In the genomic region with DNA sequence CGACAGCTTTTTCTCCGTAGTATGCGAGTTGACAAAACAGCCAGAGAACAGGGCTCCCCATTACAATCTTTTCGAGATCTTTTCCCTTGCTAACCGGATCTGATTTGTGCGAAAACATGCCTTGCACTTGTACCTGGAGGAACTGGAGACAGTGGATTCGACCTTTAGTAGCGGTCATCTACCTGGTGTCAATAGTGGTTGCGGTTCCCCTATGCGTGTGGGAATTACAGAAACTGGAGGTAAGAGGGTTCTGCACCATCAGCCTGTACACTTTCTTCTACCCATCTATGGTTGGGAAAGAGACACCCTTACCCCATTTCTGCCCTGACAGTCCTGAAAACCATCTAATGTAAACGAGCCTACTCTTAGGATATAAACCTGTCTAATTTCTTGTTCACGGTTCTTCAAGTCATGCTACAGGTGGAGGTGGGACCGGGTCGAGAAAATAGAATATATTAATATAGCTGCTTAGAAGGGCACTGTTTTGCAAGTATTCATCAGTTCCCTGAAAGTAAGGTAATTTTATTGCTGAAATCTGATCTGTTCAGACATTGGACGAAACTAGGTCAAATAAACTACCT, we compare ENCODE assay signal across 8 cellular contexts. TPM values are rescaled to one million over a fixed set of nuclear protein-coding genes. Genes with fewer than 3 reads are reported as not detected.
A peak's percentile ranks its signal among the peaks of the same experiment; 100 is the strongest.
DNase-seq lines count a peak whose midpoint lies in the region; ATAC-seq, FAIRE-seq and TF ChIP-seq lines count a peak whose summit lies in the region.

No MANE protein-coding gene starts in this region.

- H3K9ac ChIP-seq in DND-41 (ENCODE audit: low read depth, low read length) (peak overlapping the region; percentile 83), H1 (replicated peaks in 1 of 4; ENCODE audit: extremely low read depth in 1 of 4, low read depth in 3 of 4, low read length in 3 of 4) (peak overlapping the region; percentile 68 to 87 (median 80))

- CTCF ChIA-PET in H1 (lab: Charles Lee; ENCODE audit: partially characterized antibody) = interaction anchor here (1.0 to 4.8 kb wide), 5 partner anchors 11 to 248 kb away, joined by 3 to 29 read pairs (median 4); no protein-coding TSS in a partner anchor

- no peak overlapping the region for H3K4ac ChIP-seq in H1 (replicated peaks; ENCODE audit: insufficient read length, low read depth, low read length)

- H3K27me3 ChIP-seq in DND-41 (ENCODE audit: insufficient read depth, low read length, poor library complexity) (no peaks in the 10 kb centered on the region), MG63 (no peaks in the 10 kb centered on the region), H1 (replicated peaks in 1 of 4; ENCODE audit: control insufficient read depth in 3 of 4, extremely low read depth in 1 of 4, insufficient read depth in 3 of 4, low read length in 3 of 4) (no peaks in the 10 kb centered on the region)

- H3K4me3 Mint-ChIP-seq in neural crest cell = peak overlapping the region; percentile 96

- H3K4me1 ChIP-seq in DND-41 (ENCODE audit: insufficient read depth, low read length) (peaks cover 46% of the 10 kb centered on the region), H1 (replicated peaks in 1 of 4; ENCODE audit: control insufficient read depth in 3 of 4, insufficient read depth in 4 of 4, low read length in 3 of 4) (peaks cover 0 to 5% (median 2%) of the 10 kb centered on the region in 4 experiments; a peak in 2 of 7 replicates)

- peaks cover 11% of the 10 kb centered on the region for H3K36me3 ChIP-seq in DND-41 (ENCODE audit: insufficient read depth, low read length)
- no peaks in the 10 kb centered on the region; the same call in 1 of the 2 replicates for H3K36me3 ChIP-seq in MG63
- peaks cover 0 to 16% (median 3%) of the 10 kb centered on the region in 4 experiments; a peak in 3 of 8 replicates for H3K36me3 ChIP-seq in H1 (ENCODE audit: control insufficient read depth in 2 of 4, insufficient read depth in 4 of 4, low read length in 3 of 4)

- H3K4me1 Mint-ChIP-seq in neural crest cell = peaks cover 29% of the 10 kb centered on the region

- no peak for TF ChIP-seq RAD21 in H1 (IDR thresholded peaks at IDR 0.05 in 1 of 2, conservative IDR thresholded peaks at IDR 0.05 in 1 of 2; ENCODE audit: low read depth in 2 of 2, low read length in 2 of 2)

- H3K27ac Mint-ChIP-seq in neural crest cell (ENCODE audit: unreplicated experiment) = peak overlapping the region; percentile 47

- no peak; a peak in 1 of 3 replicates for TF ChIP-seq POLR2A in H1 (IDR thresholded peaks at IDR 0.05; ENCODE audit: control extremely low read depth in 1 of 2, low read depth in 2 of 2, low read length in 2 of 2)

- POLR2A ChIA-PET in H1 (lab: Charles Lee; ENCODE audit: partially characterized antibody) = interaction anchor here (0.7 to 2.2 kb wide), 7 partner anchors 9 to 249 kb away, joined by 3 to 10 read pairs (median 4); a partner anchor contains a TSS

- peak overlapping the region; percentile 75 to 96 for H3K4me3 ChIP-seq in DND-41 (ENCODE audit: low read depth in 1 of 2, low read length in 2 of 2)
- peak overlapping the region; percentile 78 for H3K4me3 ChIP-seq in MG63
- H3K4me3 ChIP-seq in H1 (ENCODE audit: extremely low read depth in 1 of 4, insufficient read depth in 2 of 4, low read depth in 3 of 4, low read length in 4 of 4) = peak overlapping the region; percentile 83 to 100 (median 90)

- peaks cover 11% of the 10 kb centered on the region for H3K36me3 Mint-ChIP-seq in neural crest cell (ENCODE audit: low read depth)

- no peak overlapping the region for H2AK5ac ChIP-seq in H1 (ENCODE audit: low read depth, low read length)

- H2BK12ac ChIP-seq in H1 (ENCODE audit: low read depth, low read length) = no peak overlapping the region

- TF ChIP-seq CTCF in DND-41 (IDR thresholded peaks at IDR 0.05; ENCODE audit: borderline replicate concordance, extremely low read depth, low read length, poor library complexity, severe bottlenecking) = no peak
- no peak for TF ChIP-seq CTCF in H1 (IDR thresholded peaks at IDR 0.05; ENCODE audit: control extremely low read depth in 1 of 3, insufficient read depth in 1 of 3, low read depth in 1 of 3, low read length in 3 of 3)
- no peak for TF ChIP-seq CTCF in neural crest cell (conservative IDR thresholded peaks at IDR 0.05)
- no peak for TF ChIP-seq CTCF in D721Med (IDR thresholded peaks at IDR 0.05; ENCODE audit: insufficient read depth, missing control alignments)

- H4K91ac ChIP-seq in H1 (replicated peaks; ENCODE audit: insufficient read length, low read length) = no peak overlapping the region

- H3K79me2 ChIP-seq in DND-41 (ENCODE audit: insufficient read depth, low read length) (peaks cover 51% of the 10 kb centered on the region), H1 (ENCODE audit: control insufficient read depth in 1 of 2, insufficient read depth in 2 of 2, low read length in 2 of 2) (peaks cover 8 to 53% of the 10 kb centered on the region in 2 experiments)

- H3K79me1 ChIP-seq in H1 (ENCODE audit: low read depth, low read length) = peaks cover 5% of the 10 kb centered on the region; the same call in 1 of the 2 replicates

- H2BK15ac ChIP-seq in H1 (ENCODE audit: low read length) = no peak overlapping the region

- H3K14ac ChIP-seq in H1 (ENCODE audit: insufficient read length) = no peak overlapping the region

- no peak overlapping the region; the same call in 1 of the 2 replicates for H4K8ac ChIP-seq in H1 (ENCODE audit: extremely low read depth, insufficient read depth, low read length)

- H4K20me1 ChIP-seq in DND-41 (ENCODE audit: insufficient read depth, low read length) (peaks cover 8% of the 10 kb centered on the region; the same call in 1 of the 2 replicates), H1 (replicated peaks in 1 of 2; ENCODE audit: control insufficient read depth in 1 of 2, insufficient read depth in 2 of 2, low read length in 2 of 2) (peaks cover 0 to 3% of the 10 kb centered on the region in 2 experiments)

- no peak overlapping the region for H3K56ac ChIP-seq in H1 (replicated peaks; ENCODE audit: insufficient read length, low read depth, low read length)

- no peak overlapping the region for H4K5ac ChIP-seq in H1 (ENCODE audit: insufficient read length, low read depth, low read length)

- no peak overlapping the region for H3K18ac ChIP-seq in H1 (ENCODE audit: extremely low read depth, low read length)

- H2AFZ ChIP-seq in DND-41 (ENCODE audit: low read depth, low read length) (peak overlapping the region; percentile 85), H1 (ENCODE audit: low read length) (peak overlapping the region; percentile 53)

- peaks cover 14% of the 10 kb centered on the region for H3K27me3 Mint-ChIP-seq in neural crest cell (ENCODE audit: low read depth)

- no peak for DNase-seq in DND-41
- no peak for DNase-seq in MG63
- no peak for DNase-seq in H1 (ENCODE audit: low read depth in 1 of 2, low spot score in 2 of 2)
- no peak for DNase-seq in neural crest cell (ENCODE audit: low read depth, low spot score)
- DNase-seq in stimulated activated CD8-positive, alpha-beta memory T cell treated with anti-CD3 and anti-CD28 coated beads, Interleukin-4, amount 100 ng/mL, for 48 hours = no peak
- no peak for DNase-seq in D721Med (ENCODE audit: insufficient read length, low spot score)

- FAIRE-seq in H1 (lab: Jason Lieb, UNC) (no peak), D721Med (lab: Jason Lieb, UNC) (no peak)

- H3K27ac ChIP-seq in DND-41 (ENCODE audit: low read length) (peak overlapping the region; percentile 87), H1 (ENCODE audit: low read depth, low read length) (peak overlapping the region; percentile 87)

- ATAC-seq in DND-41 (ENCODE audit: insufficient read depth, low read depth) (no peak), GM21619 (IDR thresholded peaks at IDR 0.05; ENCODE audit: unreplicated experiment) (peak; percentile 11), HG03521 (IDR thresholded peaks at IDR 0.05; ENCODE audit: unreplicated experiment) (no peak)

- 13% methylated on average over 15 of the region's 15 CpGs; no CpG with 5 or more reads in 1 of the 2 experiments for WGBS in H1 (ENCODE audit: extremely low coverage in 1 of 2, insufficient coverage in 1 of 2, insufficient read length in 1 of 2, insufficient replicate concordance in 2 of 2, low coverage in 1 of 2, low lambda C conversion rate in 2 of 2, missing lambda C conversion rate in 1 of 2), 2 experiments

- H2BK120ac ChIP-seq in H1 (replicated peaks; ENCODE audit: low read depth, low read length) = no peak overlapping the region

- no peak overlapping the region for H2BK20ac ChIP-seq in H1 (ENCODE audit: low read length)

- H3K23me2 ChIP-seq in H1 (ENCODE audit: low read depth, low read length) = peaks cover 5% of the 10 kb centered on the region

- no peak for TF ChIP-seq EP300 in H1 (IDR thresholded peaks at IDR 0.05; ENCODE audit: borderline replicate concordance in 1 of 2, low read depth in 2 of 2, low read length in 2 of 2)

- H3K4me2 ChIP-seq in DND-41 (ENCODE audit: insufficient read depth, low read length) (peak overlapping the region; percentile 82), H1 (ENCODE audit: insufficient read depth in 1 of 2, low read depth in 2 of 2, low read length in 2 of 2) (peak overlapping the region; percentile 80 to 87)

- no peak overlapping the region for H3K23ac ChIP-seq in H1 (ENCODE audit: insufficient read length)

- H3K9me3 Mint-ChIP-seq in neural crest cell = no peaks in the 10 kb centered on the region

- peak overlapping the region; percentile 73; the same call in 1 of the 2 replicates for H2BK5ac ChIP-seq in H1 (ENCODE audit: low read depth, low read length)

- H3K9me3 ChIP-seq in DND-41 (ENCODE audit: insufficient read depth, low read length, severe bottlenecking) (no peaks in the 10 kb centered on the region), MG63 (no peaks in the 10 kb centered on the region), H1 (ENCODE audit: insufficient read depth in 2 of 2, low read depth in 1 of 2, low read length in 1 of 2) (no peaks in the 10 kb centered on the region)

TF ChIP-seq in H1, 55 proteins besides CTCF, POLR2A, EP300 and RAD21 (continues in another document):
- TF ChIP-seq, protein P1, sequence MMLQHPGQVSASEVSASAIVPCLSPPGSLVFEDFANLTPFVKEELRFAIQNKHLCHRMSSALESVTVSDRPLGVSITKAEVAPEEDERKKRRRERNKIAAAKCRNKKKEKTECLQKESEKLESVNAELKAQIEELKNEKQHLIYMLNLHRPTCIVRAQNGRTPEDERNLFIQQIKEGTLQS (IDR thresholded peaks at IDR 0.05; ENCODE audit: insufficient read depth, low read depth, low read length) = no peak
- no peak for TF ChIP-seq RXRA (IDR thresholded peaks at IDR 0.05; ENCODE audit: insufficient read depth, low read depth, low read length)

RNA-seq across cellular contexts. Expression of a gene that starts 0.7 kb away (rescaled TPM):
- 12.6 and 25.9 TPM in 2 replicates for total RNA-seq in MG63 (2014; rRNA removed; shearing (Covaris generic); ENCODE audit: low replicate concordance)
- total RNA-seq in H1 (2021; fragmentation: NEBNext Ultra II Directional; extraction: Animal tissue kit (Norgen Biotek cat#: 25700)) = 39.3 and 42.4 TPM in 2 replicates
- polyA plus RNA-seq in H1 (2011; rRNA removed) = 10.3 and 11.1 TPM in 2 replicates
- polyA plus RNA-seq in H1 (2011; cell fraction: cytosol; rRNA removed) = 12.6 TPM
- polyA plus RNA-seq in H1 (2011; cell fraction: nucleus; rRNA removed) = 21.5 TPM
- 21.1 to 30.5 TPM (median 27.9 TPM) in 4 replicates for polyA plus RNA-seq in H1 (2012, experiment 1 of 2)
- 4.2 TPM for polyA plus RNA-seq in H1 (2012, experiment 2 of 2)
- polyA plus RNA-seq in H1 (2013, experiment 1 of 2) = 26.6 TPM
- 24.5 TPM for polyA plus RNA-seq in H1 (2013, experiment 2 of 2)
- 58.3 and 60.7 TPM in 2 replicates for polyA minus RNA-seq in H1 (2011; rRNA and poly(A)+ RNA removed)
- polyA minus RNA-seq in H1 (2011; cell fraction: cytosol; rRNA and poly(A)+ RNA removed) = 34.0 TPM
- 68.4 TPM for polyA minus RNA-seq in H1 (2011; cell fraction: nucleus; rRNA and poly(A)+ RNA removed)
- 36.4 and 36.6 TPM in 2 replicates for total RNA-seq in neural crest cell
